9 cellular contexts compared by ENCODE assay signal in genomic region chr7:91942312-91942711, GRCh38. TPM values are rescaled to one million over a fixed set of nuclear protein-coding genes. Genes with fewer than 3 reads are reported as not detected.
DNase-seq lines count a peak whose midpoint lies in the region; TF ChIP-seq lines count a peak whose summit lies in the region.
"Had no signal": no experiment of that assay in that cellular context is flagged by ENCODE, and none has a peak within 500 bp of the region (broad histone marks: within the 10 kb centered on the region; RNA-seq: fewer than 3 reads in every experiment).

No MANE protein-coding gene starts in this region.

- TF ChIP-seq POLR2A in stomach (IDR thresholded peaks at IDR 0.05) = no peak

- H3K4me1 ChIP-seq in iPS-20b (ENCODE audit: insufficient read depth, low read length) (peaks cover 5% of the 10 kb centered on the region; the same call in 1 of the 2 replicates), stomach (peaks cover 12 to 68% (median 50%) of the 10 kb centered on the region in 4 donors), BE2C (no peaks in the 10 kb centered on the region)

- H3K27ac ChIP-seq in WERI-Rb-1 (no peak overlapping the region), iPS-20b (ENCODE audit: low read length) (no peak overlapping the region), stomach (peak overlapping the region in 3 of 5 donors; percentile 88 to 95 (median 94))

- H3K27me3 ChIP-seq in WERI-Rb-1 (ENCODE audit: insufficient read depth, low read depth, severe bottlenecking) = no peaks in the 10 kb centered on the region
- peaks cover 26% of the 10 kb centered on the region for H3K27me3 ChIP-seq in iPS-20b (ENCODE audit: insufficient read depth, low read length)
- H3K27me3 ChIP-seq in stomach = no peaks in the 10 kb centered on the region
- no peaks in the 10 kb centered on the region for H3K27me3 ChIP-seq in BE2C

- H3K9me3 ChIP-seq in WERI-Rb-1 (ENCODE audit: severe bottlenecking) (no peaks in the 10 kb centered on the region), iPS-20b (ENCODE audit: insufficient read depth, low read depth, low read length) (no peaks in the 10 kb centered on the region), stomach (no peaks in the 10 kb centered on the region), BE2C (no peaks in the 10 kb centered on the region)

- no peak for DNase-seq in activated CD4-positive, alpha-beta T cell treated with anti-CD3 and anti-CD28 coated beads, Interleukin-2, amount 10 ng/mL, durations not matched to agents 24 days and 14 days
- DNase-seq in activated CD4-positive, alpha-beta T cell treated with anti-CD3 and anti-CD28 coated beads for 48 hours = no peak
- DNase-seq in WERI-Rb-1 (no peak), stomach (no peak), BE2C (no peak), AML-193 (lab: John Stamatoyannopoulos, UW) (no peak), NCI-H524 (lab: John Stamatoyannopoulos, UW) (no peak)
- DNase-seq: NCI-H1105 treated with DMSO at 0.1 percent for 48 hours had no signal

- H3K36me3 ChIP-seq in WERI-Rb-1 = peaks cover 14% of the 10 kb centered on the region
- H3K36me3 ChIP-seq in iPS-20b (ENCODE audit: insufficient read depth, low read depth, low read length) = no peaks in the 10 kb centered on the region
- H3K36me3 ChIP-seq in stomach = peaks cover 0 to 3% (median 0%) of the 10 kb centered on the region in 4 donors
- no peaks in the 10 kb centered on the region for H3K36me3 ChIP-seq in BE2C

- peaks cover 7% of the 10 kb centered on the region for H3K36me3 Mint-ChIP-seq in activated CD4-positive, alpha-beta T cell treated with anti-CD3 and anti-CD28 coated beads, Interleukin-2, amount 10 ng/mL, durations not matched to agents 24 days and 14 days (ENCODE audit: low read depth)

- H3K27ac Mint-ChIP-seq in activated CD4-positive, alpha-beta T cell treated with anti-CD3 and anti-CD28 coated beads, Interleukin-2, amount 10 ng/mL, durations not matched to agents 24 days and 14 days = no peak overlapping the region

- WGBS in stomach, 5 donors = 25 to 42% (median 36%) methylated on average over 2 of the region's 2 CpGs

- TF ChIP-seq CTCF in WERI-Rb-1 (IDR thresholded peaks at IDR 0.05; ENCODE audit: low read depth, low read length) (no peak), stomach (IDR thresholded peaks at IDR 0.05) (no peak), BE2C (IDR thresholded peaks at IDR 0.05; ENCODE audit: low read depth, low read length) (no peak)

- no peak overlapping the region for H3K9ac ChIP-seq in iPS-20b (ENCODE audit: low read depth, low read length)

- peaks cover 3% of the 10 kb centered on the region for H3K27me3 Mint-ChIP-seq in activated CD4-positive, alpha-beta T cell treated with anti-CD3 and anti-CD28 coated beads, Interleukin-2, amount 10 ng/mL, durations not matched to agents 24 days and 14 days

- H3K4me1 Mint-ChIP-seq in activated CD4-positive, alpha-beta T cell treated with anti-CD3 and anti-CD28 coated beads, Interleukin-2, amount 10 ng/mL, durations not matched to agents 24 days and 14 days = peaks cover 28% of the 10 kb centered on the region

- no peak for TF ChIP-seq EP300 in stomach (IDR thresholded peaks at IDR 0.05)

- no peaks in the 10 kb centered on the region for H3K9me3 Mint-ChIP-seq in activated CD4-positive, alpha-beta T cell treated with anti-CD3 and anti-CD28 coated beads, Interleukin-2, amount 10 ng/mL, durations not matched to agents 24 days and 14 days

- intact Hi-C loops in activated CD4-positive, alpha-beta T cell treated with anti-CD3 and anti-CD28 coated beads, Interleukin-2, amount 10 ng/mL, durations not matched to agents 24 days and 14 days (cut with micrococcal nuclease) = loop anchor here (5.0 kb wide), 2 partner anchors 505 to 680 kb away; partner anchors contain the start of genes FZD1 and GATAD1
- intact Hi-C loops in stomach (cut with DNase I; ENCODE audit: low total_unique reads) = no loop called here

- H3K4me3 ChIP-seq in WERI-Rb-1 (ENCODE audit: low read depth, low read length) (peak overlapping the region; percentile 92), iPS-20b (ENCODE audit: low read length) (peak overlapping the region; percentile 79), stomach (peak overlapping the region; percentile 62 to 88 (median 74)), BE2C (ENCODE audit: low read depth, low read length) (no peak overlapping the region; the same call in 1 of the 2 replicates)

- H3K4me3 Mint-ChIP-seq in activated CD4-positive, alpha-beta T cell treated with anti-CD3 and anti-CD28 coated beads, Interleukin-2, amount 10 ng/mL, durations not matched to agents 24 days and 14 days = peak overlapping the region; percentile 89

RNA-seq across cellular contexts. Expression of gene AKAP9, which starts 1.6 kb away (rescaled TPM):
- 36.0 and 38.2 TPM in 2 replicates for total RNA-seq in activated CD4-positive, alpha-beta T cell treated with anti-CD3 and anti-CD28 coated beads, Interleukin-2, amount 10 ng/mL, durations not matched to agents 24 days and 14 days
- 100 to 1,000 TPM; 109 to 149 (median 118) TPM for total RNA-seq in stomach
- 10 to 100 TPM in 2 of 3 donors, 1 to 10 TPM in 1; 5.7 to 13.8 (median 10.8) TPM for polyA plus RNA-seq in stomach
- polyA plus RNA-seq in BE2C (2012; ENCODE audit: insufficient read depth, insufficient read length, low read depth) = 17.4 TPM

Comparison
In these comparisons a context has a peak if more than half of its experiments do, and no peak if none do; other contexts are left out.
1. H3K27ac ChIP-seq: peak in stomach (3 of 5); none in WERI-Rb-1 (single experiment) and iPS-20b (single experiment).